17 cellular contexts compared by ENCODE assay signal in the genomic region with DNA sequence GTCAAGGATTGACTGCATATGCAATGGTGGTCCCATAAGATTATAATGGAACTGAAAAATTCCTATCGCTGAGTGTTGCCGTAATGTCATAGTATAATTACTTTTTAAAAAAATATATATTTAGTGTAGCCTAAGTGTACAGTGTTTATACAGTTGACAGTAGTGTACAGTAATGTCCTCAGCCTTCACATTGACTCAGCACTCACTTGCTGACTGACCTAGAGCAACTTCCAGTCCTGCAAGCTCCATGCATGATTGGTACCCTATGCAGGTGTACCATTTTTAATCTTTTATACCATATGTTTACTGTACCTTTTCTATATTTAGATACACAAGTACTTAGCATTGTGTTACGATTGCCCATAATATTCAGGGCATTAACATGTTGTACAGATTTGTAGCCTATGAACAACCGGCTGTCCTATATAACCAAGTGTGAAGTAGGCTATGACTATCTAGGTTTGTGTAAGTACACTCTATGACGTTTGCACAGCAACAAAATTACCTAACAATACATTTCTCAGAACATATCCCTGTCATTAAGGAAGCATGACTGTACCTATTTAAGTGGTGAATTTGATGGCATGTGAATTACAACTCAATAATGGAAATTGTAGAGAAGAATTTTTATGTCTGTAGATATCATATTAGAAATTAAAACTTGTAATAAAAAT.
"Had no signal": no experiment of that assay in that cellular context is flagged by ENCODE, and none has a peak within 500 bp of the region (broad histone marks: within the 10 kb centered on the region; RNA-seq: fewer than 3 reads in every experiment).

No MANE protein-coding gene starts in this region.

- FAIRE-seq: astrocyte, colon had no signal

- H3K27me3 Mint-ChIP-seq: activated naive CD8-positive, alpha-beta T cell treated with anti-CD3 and anti-CD28 coated beads, Interleukin-2, amount 50 U/mL, for 24 hours; naive B cell had no signal

- H3K4me3 ChIP-seq: lower lobe of right lung, skin epidermis, transverse colon had no signal

- H3K9me3 Mint-ChIP-seq: activated naive CD8-positive, alpha-beta T cell treated with anti-CD3 and anti-CD28 coated beads, Interleukin-2, amount 50 U/mL, for 24 hours; naive B cell had no signal

- H3K36me3 ChIP-seq: lower lobe of right lung, transverse colon had no signal

- H2AFZ ChIP-seq: parathyroid adenoma had no signal

- H3K27ac ChIP-seq: lower lobe of right lung, parathyroid adenoma, skin epidermis, transverse colon, VCaP had no signal

- DNase-seq: activated CD4-positive, alpha-beta T cell treated with anti-CD3 and anti-CD28 coated beads for 48 hours; activated naive CD8-positive, alpha-beta T cell treated with anti-CD3 and anti-CD28 coated beads, Interleukin-2, amount 50 U/mL, for 24 hours; activated T-cell treated with anti-CD3 and anti-CD28 coated beads, Interleukin-2, amount 50 U/mL, for 48 hours; effector CD4-positive, alpha-beta T cell; hypothalamus; lower lobe of right lung; midbrain; naive B cell; retina; substantia nigra; T1000; transverse colon had no signal

- H3K36me3 Mint-ChIP-seq: naive B cell had no signal

- ATAC-seq: activated naive CD8-positive, alpha-beta T cell treated with anti-CD3 and anti-CD28 coated beads, Interleukin-2, amount 50 U/mL, for 24 hours; lower lobe of right lung had no signal

- H3K27me3 ChIP-seq: transverse colon had no signal

- H3K9me3 ChIP-seq: lower lobe of right lung, transverse colon had no signal

- H3K4me3 Mint-ChIP-seq: activated naive CD8-positive, alpha-beta T cell treated with anti-CD3 and anti-CD28 coated beads, Interleukin-2, amount 50 U/mL, for 24 hours had no signal

- H3K9ac ChIP-seq: parathyroid adenoma had no signal
